1 cellular context compared by ENCODE assay signal in genomic region chr2:95345415-95346235, GRCh38.
A peak's percentile ranks its signal among the peaks of the same experiment; 100 is the strongest.
TF ChIP-seq lines count a peak whose summit lies in the region.

No MANE protein-coding gene starts in this region.

TF ChIP-seq in HepG2, 621 proteins besides CTCF, POLR2A, EP300 and RAD21 (continued from another document and continues in another):
- TF ChIP-seq, protein P1, sequence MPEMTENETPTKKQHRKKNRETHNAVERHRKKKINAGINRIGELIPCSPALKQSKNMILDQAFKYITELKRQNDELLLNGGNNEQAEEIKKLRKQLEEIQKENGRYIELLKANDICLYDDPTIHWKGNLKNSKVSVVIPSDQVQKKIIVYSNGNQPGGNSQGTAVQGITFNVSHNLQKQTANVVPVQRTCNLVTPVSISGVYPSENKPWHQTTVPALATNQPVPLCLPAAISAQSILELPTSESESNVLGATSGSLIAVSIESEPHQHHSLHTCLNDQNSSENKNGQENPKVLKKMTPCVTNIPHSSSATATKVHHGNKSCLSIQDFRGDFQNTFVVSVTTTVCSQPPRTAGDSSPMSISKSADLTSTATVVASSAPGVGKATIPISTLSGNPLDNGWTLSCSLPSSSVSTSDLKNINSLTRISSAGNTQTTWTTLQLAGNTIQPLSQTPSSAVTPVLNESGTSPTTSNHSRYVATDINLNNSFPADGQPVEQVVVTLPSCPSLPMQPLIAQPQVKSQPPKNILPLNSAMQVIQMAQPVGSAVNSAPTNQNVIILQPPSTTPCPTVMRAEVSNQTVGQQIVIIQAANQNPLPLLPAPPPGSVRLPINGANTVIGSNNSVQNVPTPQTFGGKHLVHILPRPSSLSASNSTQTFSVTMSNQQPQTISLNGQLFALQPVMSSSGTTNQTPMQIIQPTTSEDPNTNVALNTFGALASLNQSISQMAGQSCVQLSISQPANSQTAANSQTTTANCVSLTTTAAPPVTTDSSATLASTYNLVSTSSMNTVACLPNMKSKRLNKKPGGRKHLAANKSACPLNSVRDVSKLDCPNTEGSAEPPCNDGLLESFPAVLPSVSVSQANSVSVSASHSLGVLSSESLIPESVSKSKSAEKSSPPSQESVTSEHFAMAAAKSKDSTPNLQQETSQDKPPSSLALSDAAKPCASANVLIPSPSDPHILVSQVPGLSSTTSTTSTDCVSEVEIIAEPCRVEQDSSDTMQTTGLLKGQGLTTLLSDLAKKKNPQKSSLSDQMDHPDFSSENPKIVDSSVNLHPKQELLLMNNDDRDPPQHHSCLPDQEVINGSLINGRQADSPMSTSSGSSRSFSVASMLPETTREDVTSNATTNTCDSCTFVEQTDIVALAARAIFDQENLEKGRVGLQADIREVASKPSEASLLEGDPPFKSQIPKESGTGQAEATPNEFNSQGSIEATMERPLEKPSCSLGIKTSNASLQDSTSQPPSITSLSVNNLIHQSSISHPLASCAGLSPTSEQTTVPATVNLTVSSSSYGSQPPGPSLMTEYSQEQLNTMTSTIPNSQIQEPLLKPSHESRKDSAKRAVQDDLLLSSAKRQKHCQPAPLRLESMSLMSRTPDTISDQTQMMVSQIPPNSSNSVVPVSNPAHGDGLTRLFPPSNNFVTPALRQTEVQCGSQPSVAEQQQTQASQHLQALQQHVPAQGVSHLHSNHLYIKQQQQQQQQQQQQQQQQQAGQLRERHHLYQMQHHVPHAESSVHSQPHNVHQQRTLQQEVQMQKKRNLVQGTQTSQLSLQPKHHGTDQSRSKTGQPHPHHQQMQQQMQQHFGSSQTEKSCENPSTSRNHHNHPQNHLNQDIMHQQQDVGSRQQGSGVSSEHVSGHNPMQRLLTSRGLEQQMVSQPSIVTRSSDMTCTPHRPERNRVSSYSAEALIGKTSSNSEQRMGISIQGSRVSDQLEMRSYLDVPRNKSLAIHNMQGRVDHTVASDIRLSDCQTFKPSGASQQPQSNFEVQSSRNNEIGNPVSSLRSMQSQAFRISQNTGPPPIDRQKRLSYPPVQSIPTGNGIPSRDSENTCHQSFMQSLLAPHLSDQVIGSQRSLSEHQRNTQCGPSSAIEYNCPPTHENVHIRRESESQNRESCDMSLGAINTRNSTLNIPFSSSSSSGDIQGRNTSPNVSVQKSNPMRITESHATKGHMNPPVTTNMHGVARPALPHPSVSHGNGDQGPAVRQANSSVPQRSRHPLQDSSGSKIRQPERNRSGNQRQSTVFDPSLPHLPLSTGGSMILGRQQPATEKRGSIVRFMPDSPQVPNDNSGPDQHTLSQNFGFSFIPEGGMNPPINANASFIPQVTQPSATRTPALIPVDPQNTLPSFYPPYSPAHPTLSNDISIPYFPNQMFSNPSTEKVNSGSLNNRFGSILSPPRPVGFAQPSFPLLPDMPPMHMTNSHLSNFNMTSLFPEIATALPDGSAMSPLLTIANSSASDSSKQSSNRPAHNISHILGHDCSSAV (CRISPR knock-in tag; IDR thresholded peaks at IDR 0.05; ENCODE audit: borderline replicate concordance): no peak
- TF ChIP-seq GLI4 (CRISPR knock-in tag; IDR thresholded peaks at IDR 0.05; ENCODE audit: borderline replicate concordance): 0 out of 2 replicates have a peak, but pooled peaks have one; percentile 37
- no peak for TF ChIP-seq SRSF4 (IDR thresholded peaks at IDR 0.05; ENCODE audit: low read depth, low read length, poor library complexity, severe bottlenecking)
- no peak for TF ChIP-seq SNAPC2 (CRISPR knock-in tag; IDR thresholded peaks at IDR 0.05)
- peak; percentile 72; the same call in 1 of the 2 replicates for TF ChIP-seq SALL1 (CRISPR knock-in tag; IDR thresholded peaks at IDR 0.05)
- TF ChIP-seq STAG1 (CRISPR knock-in tag; IDR thresholded peaks at IDR 0.05): peak; percentile 89
- no peak for TF ChIP-seq ZNF737 (CRISPR knock-in tag; IDR thresholded peaks at IDR 0.05; ENCODE audit: borderline replicate concordance)
- no peak for TF ChIP-seq KDM3A (CRISPR knock-in tag; IDR thresholded peaks at IDR 0.05; ENCODE audit: low read depth)
- TF ChIP-seq, protein P2, sequence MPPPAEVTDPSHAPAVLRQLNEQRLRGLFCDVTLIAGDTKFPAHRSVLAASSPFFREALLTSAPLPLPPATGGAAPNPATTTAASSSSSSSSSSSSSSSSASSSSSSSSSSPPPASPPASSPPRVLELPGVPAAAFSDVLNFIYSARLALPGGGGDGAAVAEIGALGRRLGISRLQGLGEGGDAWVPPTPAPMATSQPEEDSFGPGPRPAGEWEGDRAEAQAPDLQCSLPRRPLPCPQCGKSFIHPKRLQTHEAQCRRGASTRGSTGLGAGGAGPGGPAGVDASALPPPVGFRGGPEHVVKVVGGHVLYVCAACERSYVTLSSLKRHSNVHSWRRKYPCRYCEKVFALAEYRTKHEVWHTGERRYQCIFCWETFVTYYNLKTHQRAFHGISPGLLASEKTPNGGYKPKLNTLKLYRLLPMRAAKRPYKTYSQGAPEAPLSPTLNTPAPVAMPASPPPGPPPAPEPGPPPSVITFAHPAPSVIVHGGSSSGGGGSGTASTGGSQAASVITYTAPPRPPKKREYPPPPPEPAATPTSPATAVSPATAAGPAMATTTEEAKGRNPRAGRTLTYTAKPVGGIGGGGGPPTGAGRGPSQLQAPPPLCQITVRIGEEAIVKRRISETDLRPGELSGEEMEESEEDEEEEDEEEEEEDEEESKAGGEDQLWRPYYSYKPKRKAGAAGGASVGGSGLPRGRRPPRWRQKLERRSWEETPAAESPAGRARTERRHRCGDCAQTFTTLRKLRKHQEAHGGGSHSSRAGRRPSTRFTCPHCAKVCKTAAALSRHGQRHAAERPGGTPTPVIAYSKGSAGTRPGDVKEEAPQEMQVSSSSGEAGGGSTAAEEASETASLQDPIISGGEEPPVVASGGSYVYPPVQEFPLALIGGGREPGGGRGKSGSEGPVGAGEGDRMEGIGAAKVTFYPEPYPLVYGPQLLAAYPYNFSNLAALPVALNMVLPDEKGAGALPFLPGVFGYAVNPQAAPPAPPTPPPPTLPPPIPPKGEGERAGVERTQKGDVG (CRISPR knock-in tag; IDR thresholded peaks at IDR 0.05; ENCODE audit: borderline replicate concordance): peak; percentile 70; the same call in 1 of the 2 replicates
- TF ChIP-seq SP140L (CRISPR knock-in tag; IDR thresholded peaks at IDR 0.05; ENCODE audit: borderline replicate concordance): no peak
- no peak for TF ChIP-seq ZNF451 (CRISPR knock-in tag; IDR thresholded peaks at IDR 0.05)
- TF ChIP-seq, protein P3, sequence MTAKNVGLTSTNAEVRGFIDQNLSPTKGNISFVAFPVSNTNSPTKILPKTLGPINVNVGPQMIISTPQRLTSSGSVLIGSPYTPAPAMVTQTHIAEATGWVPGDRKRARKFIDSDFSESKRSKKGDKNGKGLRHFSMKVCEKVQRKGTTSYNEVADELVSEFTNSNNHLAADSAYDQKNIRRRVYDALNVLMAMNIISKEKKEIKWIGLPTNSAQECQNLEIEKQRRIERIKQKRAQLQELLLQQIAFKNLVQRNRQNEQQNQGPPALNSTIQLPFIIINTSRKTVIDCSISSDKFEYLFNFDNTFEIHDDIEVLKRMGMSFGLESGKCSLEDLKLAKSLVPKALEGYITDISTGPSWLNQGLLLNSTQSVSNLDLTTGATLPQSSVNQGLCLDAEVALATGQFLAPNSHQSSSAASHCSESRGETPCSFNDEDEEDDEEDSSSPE (CRISPR knock-in tag; IDR thresholded peaks at IDR 0.05): 0 out of 2 replicates have a peak, but pooled peaks have one; percentile 14
- no peak for TF ChIP-seq NPAS2 (CRISPR knock-in tag; IDR thresholded peaks at IDR 0.05; ENCODE audit: borderline replicate concordance)
- peak; percentile 66 for TF ChIP-seq RBM39 (IDR thresholded peaks at IDR 0.05; ENCODE audit: low read depth, low read length, poor library complexity, severe bottlenecking)
- peak; percentile 48; the same call in 1 of the 2 replicates for TF ChIP-seq ZSCAN21 (CRISPR knock-in tag; IDR thresholded peaks at IDR 0.05; ENCODE audit: borderline replicate concordance)
- peak; percentile 83 for TF ChIP-seq NRL (CRISPR knock-in tag; IDR thresholded peaks at IDR 0.05; ENCODE audit: borderline replicate concordance)
- TF ChIP-seq USF2 (IDR thresholded peaks at IDR 0.05; ENCODE audit: low read depth, low read length): no peak
- TF ChIP-seq USF2 (CRISPR knock-in tag; IDR thresholded peaks at IDR 0.05; ENCODE audit: borderline replicate concordance): no peak; the same call in 1 of the 2 replicates
- TF ChIP-seq, protein P4, sequence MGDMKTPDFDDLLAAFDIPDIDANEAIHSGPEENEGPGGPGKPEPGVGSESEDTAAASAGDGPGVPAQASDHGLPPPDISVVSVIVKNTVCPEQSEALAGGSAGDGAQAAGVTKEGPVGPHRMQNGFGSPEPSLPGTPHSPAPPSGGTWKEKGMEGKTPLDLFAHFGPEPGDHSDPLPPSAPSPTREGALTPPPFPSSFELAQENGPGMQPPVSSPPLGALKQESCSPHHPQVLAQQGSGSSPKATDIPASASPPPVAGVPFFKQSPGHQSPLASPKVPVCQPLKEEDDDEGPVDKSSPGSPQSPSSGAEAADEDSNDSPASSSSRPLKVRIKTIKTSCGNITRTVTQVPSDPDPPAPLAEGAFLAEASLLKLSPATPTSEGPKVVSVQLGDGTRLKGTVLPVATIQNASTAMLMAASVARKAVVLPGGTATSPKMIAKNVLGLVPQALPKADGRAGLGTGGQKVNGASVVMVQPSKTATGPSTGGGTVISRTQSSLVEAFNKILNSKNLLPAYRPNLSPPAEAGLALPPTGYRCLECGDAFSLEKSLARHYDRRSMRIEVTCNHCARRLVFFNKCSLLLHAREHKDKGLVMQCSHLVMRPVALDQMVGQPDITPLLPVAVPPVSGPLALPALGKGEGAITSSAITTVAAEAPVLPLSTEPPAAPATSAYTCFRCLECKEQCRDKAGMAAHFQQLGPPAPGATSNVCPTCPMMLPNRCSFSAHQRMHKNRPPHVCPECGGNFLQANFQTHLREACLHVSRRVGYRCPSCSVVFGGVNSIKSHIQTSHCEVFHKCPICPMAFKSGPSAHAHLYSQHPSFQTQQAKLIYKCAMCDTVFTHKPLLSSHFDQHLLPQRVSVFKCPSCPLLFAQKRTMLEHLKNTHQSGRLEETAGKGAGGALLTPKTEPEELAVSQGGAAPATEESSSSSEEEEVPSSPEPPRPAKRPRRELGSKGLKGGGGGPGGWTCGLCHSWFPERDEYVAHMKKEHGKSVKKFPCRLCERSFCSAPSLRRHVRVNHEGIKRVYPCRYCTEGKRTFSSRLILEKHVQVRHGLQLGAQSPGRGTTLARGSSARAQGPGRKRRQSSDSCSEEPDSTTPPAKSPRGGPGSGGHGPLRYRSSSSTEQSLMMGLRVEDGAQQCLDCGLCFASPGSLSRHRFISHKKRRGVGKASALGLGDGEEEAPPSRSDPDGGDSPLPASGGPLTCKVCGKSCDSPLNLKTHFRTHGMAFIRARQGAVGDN (CRISPR knock-in tag; IDR thresholded peaks at IDR 0.05): peak; percentile 66
- no peak for TF ChIP-seq MAF1 (CRISPR knock-in tag; IDR thresholded peaks at IDR 0.05; ENCODE audit: borderline replicate concordance)
- peak; percentile 31; the same call in 1 of the 2 replicates for TF ChIP-seq ZNF768 (CRISPR knock-in tag; IDR thresholded peaks at IDR 0.05)
- no peak for TF ChIP-seq CC2D1A (CRISPR knock-in tag; IDR thresholded peaks at IDR 0.05)
- TF ChIP-seq ZNF850 (CRISPR knock-in tag; conservative IDR thresholded peaks at IDR 0.05): no peak
- no peak for TF ChIP-seq HOXA5 (CRISPR knock-in tag; IDR thresholded peaks at IDR 0.05)
- TF ChIP-seq ZNF780A (CRISPR knock-in tag; IDR thresholded peaks at IDR 0.05): no peak
- TF ChIP-seq FOXP1 (IDR thresholded peaks at IDR 0.05): no peak
- no peak for TF ChIP-seq FOXP1 (CRISPR knock-in tag; IDR thresholded peaks at IDR 0.05)
- TF ChIP-seq, protein P5, sequence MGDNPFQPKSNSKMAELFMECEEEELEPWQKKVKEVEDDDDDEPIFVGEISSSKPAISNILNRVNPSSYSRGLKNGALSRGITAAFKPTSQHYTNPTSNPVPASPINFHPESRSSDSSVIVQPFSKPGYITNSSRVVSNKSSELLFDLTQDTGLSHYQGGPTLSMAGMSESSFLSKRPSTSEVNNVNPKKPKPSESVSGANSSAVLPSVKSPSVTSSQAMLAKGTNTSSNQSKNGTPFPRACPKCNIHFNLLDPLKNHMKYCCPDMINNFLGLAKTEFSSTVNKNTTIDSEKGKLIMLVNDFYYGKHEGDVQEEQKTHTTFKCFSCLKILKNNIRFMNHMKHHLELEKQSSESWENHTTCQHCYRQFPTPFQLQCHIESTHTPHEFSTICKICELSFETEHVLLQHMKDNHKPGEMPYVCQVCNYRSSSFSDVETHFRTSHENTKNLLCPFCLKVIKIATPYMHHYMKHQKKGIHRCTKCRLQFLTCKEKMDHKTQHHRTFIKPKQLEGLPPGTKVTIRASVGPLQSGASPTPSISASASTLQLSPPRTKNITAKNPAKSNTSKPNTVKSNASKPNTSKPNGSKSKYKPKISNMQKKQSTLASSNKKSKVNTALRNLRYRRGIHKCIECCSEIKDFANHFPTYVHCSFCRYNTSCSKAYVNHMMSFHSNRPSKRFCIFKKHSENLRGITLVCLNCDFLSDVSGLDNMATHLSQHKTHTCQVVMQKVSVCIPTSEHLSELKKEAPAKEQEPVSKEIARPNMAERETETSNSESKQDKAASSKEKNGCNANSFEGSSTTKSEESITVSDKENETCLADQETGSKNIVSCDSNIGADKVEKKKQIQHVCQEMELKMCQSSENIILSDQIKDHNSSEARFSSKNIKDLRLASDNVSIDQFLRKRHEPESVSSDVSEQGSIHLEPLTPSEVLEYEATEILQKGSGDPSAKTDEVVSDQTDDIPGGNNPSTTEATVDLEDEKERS (CRISPR knock-in tag; IDR thresholded peaks at IDR 0.05): 0 out of 2 replicates have a peak, but pooled peaks have one; percentile 41
- no peak for TF ChIP-seq NCOA2 (CRISPR knock-in tag; IDR thresholded peaks at IDR 0.05)
- peak; percentile 61; the same call in 1 of the 2 replicates for TF ChIP-seq ZSCAN25 (CRISPR knock-in tag; IDR thresholded peaks at IDR 0.05)
- TF ChIP-seq MAFG (CRISPR knock-in tag; IDR thresholded peaks at IDR 0.05): no peak
- TF ChIP-seq ZNF180 (CRISPR knock-in tag; IDR thresholded peaks at IDR 0.05; ENCODE audit: borderline replicate concordance, low read depth): no peak
- no peak for TF ChIP-seq ZNF468 (CRISPR knock-in tag; IDR thresholded peaks at IDR 0.05)
- peak; percentile 75; the same call in 1 of the 2 replicates for TF ChIP-seq CREBL2 (CRISPR knock-in tag; IDR thresholded peaks at IDR 0.05; ENCODE audit: borderline replicate concordance)
